In genomic region chr7:127486654-127487053, GRCh38 we compare ENCODE assay signal across 14 cellular contexts.
DNase-seq lines count a peak whose midpoint lies in the region; ATAC-seq, FAIRE-seq and TF ChIP-seq lines count a peak whose summit lies in the region.
"Had no signal": no experiment of that assay in that cellular context is flagged by ENCODE, and none has a peak within 500 bp of the region (broad histone marks: within the 10 kb centered on the region; RNA-seq: fewer than 3 reads in every experiment).

No MANE protein-coding gene starts in this region.

- 2% methylated on average over 3 of the region's 3 CpGs for WGBS in A549 (ENCODE audit: missing lambda C conversion rate)

- TF ChIP-seq RAD21 in A549 (conservative IDR thresholded peaks at IDR 0.05 in 1 of 2, IDR thresholded peaks at IDR 0.05 in 1 of 2) = no peak

- ATAC-seq in A549 (peak; percentile 72 to 76), GM18520 (IDR thresholded peaks at IDR 0.05; ENCODE audit: unreplicated experiment) (peak; percentile 74), HG03469 (IDR thresholded peaks at IDR 0.05; ENCODE audit: unreplicated experiment) (peak; percentile 48)
- ATAC-seq: CD8-positive, alpha-beta T cell had no signal

- FAIRE-seq in A549 (lab: Jason Lieb, UNC) = no peak
- FAIRE-seq: TTC549 had no signal

- in situ Hi-C loops in astrocyte of the spinal cord (cut with HindIII; ENCODE audit: low sequenced_read_pairs) = no loop called here

- TF ChIP-seq POLR2A in A549 (IDR thresholded peaks at IDR 0.05; ENCODE audit: low read length) = no peak

- DNase-seq in A549 (ENCODE audit: low read depth in 1 of 2, low spot score in 1 of 2) (no peak), astrocyte of the spinal cord (ENCODE audit: low read depth, low spot score) (no peak), midbrain (lab: John Stamatoyannopoulos, UW) (no peak), NCI-H1436 (lab: John Stamatoyannopoulos, UW) (no peak), mucosa of gallbladder (ENCODE audit: low spot score) (no peak), H7 (no peak)
- DNase-seq: CD8-positive, alpha-beta T cell; effector memory CD4-positive, alpha-beta T cell; Kasumi-1 had no signal

- no peak for TF ChIP-seq CTCF in A549 (IDR thresholded peaks at IDR 0.05)
- TF ChIP-seq CTCF in astrocyte of the spinal cord (IDR thresholded peaks at IDR 0.05; ENCODE audit: low read depth, low read length) = peak; percentile 13

- POLR2A ChIA-PET in A549 (lab: Yijun Ruan, JAX) = no interaction called here

- TF ChIP-seq EP300 in A549 (IDR thresholded peaks at IDR 0.05) = no peak

- no peaks in the 10 kb centered on the region for H3K4me1 ChIP-seq in A549
- H3K4me1 ChIP-seq: tibial nerve had no signal

- H3K4me3 ChIP-seq in A549 = no peak overlapping the region
- H3K4me3 ChIP-seq in astrocyte of the spinal cord (ENCODE audit: low read depth, low read length) = no peak overlapping the region
- no peak overlapping the region for H3K4me3 ChIP-seq in H7 (ENCODE audit: insufficient read depth, low read depth, low read length)
- H3K4me3 ChIP-seq: tibial nerve had no signal

- CTCF ChIA-PET in A549 (lab: Yijun Ruan, JAX) = no interaction called here

- no peaks in the 10 kb centered on the region; the same call in 1 of the 2 replicates for H3K27me3 ChIP-seq in H7 (ENCODE audit: control insufficient read depth, insufficient read depth, low read length)
- H3K27me3 ChIP-seq: tibial nerve had no signal

- no peak overlapping the region for H3K27ac ChIP-seq in A549
- H3K27ac ChIP-seq: neutrophil, tibial nerve had no signal

- no peaks in the 10 kb centered on the region for H3K36me3 ChIP-seq in H7 (replicated peaks; ENCODE audit: control insufficient read depth, insufficient read depth, low read length)
- H3K36me3 ChIP-seq: neutrophil, tibial nerve had no signal

- no peaks in the 10 kb centered on the region for H3K9me3 ChIP-seq in A549
- H3K9me3 ChIP-seq: neutrophil had no signal

- no peak overlapping the region for H3K4me2 ChIP-seq in A549

TF ChIP-seq in A549, 52 proteins besides CTCF, POLR2A, EP300 and RAD21:
- no peak for TF ChIP-seq USF2 (IDR thresholded peaks at IDR 0.05)
- TF ChIP-seq RFX5 (IDR thresholded peaks at IDR 0.05) = no peak
- no peak for TF ChIP-seq HES2 (IDR thresholded peaks at IDR 0.05)
- TF ChIP-seq HOXB5 (CRISPR knock-in tag; IDR thresholded peaks at IDR 0.05) = no peak
- no peak for TF ChIP-seq ZNF302 (CRISPR knock-in tag; IDR thresholded peaks at IDR 0.05)
- no peak for TF ChIP-seq FOSL2 (IDR thresholded peaks at IDR 0.05)
- no peak for TF ChIP-seq FOSL2 (CRISPR knock-in tag; IDR thresholded peaks at IDR 0.05)
- TF ChIP-seq MAZ (IDR thresholded peaks at IDR 0.05; ENCODE audit: borderline replicate concordance, low read depth, low read length) = no peak
